In the genomic region with DNA sequence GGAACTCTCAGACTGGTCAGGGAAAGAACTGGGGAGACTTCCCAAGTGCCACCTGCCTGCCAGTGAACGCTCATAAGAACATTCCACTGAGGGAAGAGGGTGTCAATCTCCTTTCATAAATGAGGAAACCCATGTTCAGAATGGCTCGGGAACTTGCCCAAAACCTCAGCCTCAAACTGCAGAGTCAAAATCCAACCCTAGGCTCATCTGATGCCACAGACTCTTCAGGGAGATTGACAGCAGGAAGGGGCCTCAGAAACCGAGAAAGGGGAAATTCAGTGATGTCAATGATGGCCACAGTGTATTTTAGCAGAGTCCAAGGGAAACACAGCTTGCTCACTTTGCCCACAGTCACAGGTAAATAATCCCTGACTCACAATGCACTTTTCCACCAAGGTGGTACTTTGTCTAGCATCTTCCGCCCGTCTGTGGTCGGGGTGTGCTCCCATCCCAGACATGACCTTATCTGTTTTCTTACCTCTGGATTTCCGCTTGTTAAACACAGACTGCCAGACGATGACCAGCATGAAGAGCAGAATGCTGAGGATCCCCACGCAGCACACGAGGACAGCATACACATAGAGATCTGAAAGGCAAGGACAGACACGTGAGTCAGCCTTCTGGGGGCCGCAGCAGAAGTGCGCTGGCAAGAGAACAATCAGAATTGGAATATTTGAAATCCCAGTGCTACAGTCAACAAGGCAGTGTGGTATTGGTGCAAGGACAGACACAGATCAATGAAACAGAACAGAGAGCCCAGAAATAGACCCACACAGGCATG, we compare ENCODE assay signal across 12 cellular contexts. TPM values are rescaled to one million over a fixed set of nuclear protein-coding genes. Genes with fewer than 3 reads are reported as not detected.
A peak's percentile ranks its signal among the peaks of the same experiment; 100 is the strongest.
DNase-seq lines count a peak whose midpoint lies in the region; ATAC-seq and FAIRE-seq lines count a peak whose summit lies in the region.
"Had no signal": no experiment of that assay in that cellular context is flagged by ENCODE, and none has a peak within 500 bp of the region (broad histone marks: within the 10 kb centered on the region; RNA-seq: fewer than 3 reads in every experiment).

No MANE protein-coding gene starts in this region.

- H3K9me3 Mint-ChIP-seq in activated T-cell treated with anti-CD3 and anti-CD28 coated beads, Interleukin-2, amount 50 U/mL, for 24 hours = no peaks in the 10 kb centered on the region
- H3K9me3 Mint-ChIP-seq in activated T-helper 1 cell treated with anti-CD3 and anti-CD28 coated beads, Interleukin-12 subunit alpha, Interleukin-12 subunit beta, Interleukin-2, Interleukin-4 antibody, amounts not matched to agents 30 ng/mL and 10 ng/mL and 1 ng/mL, durations not matched to agents 14 hours and 24 hours and 36 hours = peaks cover 4% of the 10 kb centered on the region

- peaks cover 27% of the 10 kb centered on the region for H3K27me3 Mint-ChIP-seq in activated T-cell treated with anti-CD3 and anti-CD28 coated beads, Interleukin-2, amount 50 U/mL, for 24 hours
- H3K27me3 Mint-ChIP-seq in activated T-helper 1 cell treated with anti-CD3 and anti-CD28 coated beads, Interleukin-12 subunit alpha, Interleukin-12 subunit beta, Interleukin-2, Interleukin-4 antibody, amounts not matched to agents 30 ng/mL and 10 ng/mL and 1 ng/mL, durations not matched to agents 14 hours and 24 hours and 36 hours (ENCODE audit: insufficient read depth) = peaks cover 3% of the 10 kb centered on the region

- no peak for FAIRE-seq in HTR-8/SVneo (lab: Jason Lieb, UNC)

- ATAC-seq in HG03196 (IDR thresholded peaks at IDR 0.05; ENCODE audit: unreplicated experiment) (peak; percentile 56), HG03520 (IDR thresholded peaks at IDR 0.05; ENCODE audit: unreplicated experiment) (no peak), HG03139 (IDR thresholded peaks at IDR 0.05; ENCODE audit: unreplicated experiment) (no peak)
- ATAC-seq: left cardiac atrium had no signal

- peak overlapping the region; percentile 0 for H3K27ac Mint-ChIP-seq in activated T-cell treated with anti-CD3 and anti-CD28 coated beads, Interleukin-2, amount 50 U/mL, for 24 hours
- peak overlapping the region; percentile 37 for H3K27ac Mint-ChIP-seq in activated T-helper 1 cell treated with anti-CD3 and anti-CD28 coated beads, Interleukin-12 subunit alpha, Interleukin-12 subunit beta, Interleukin-2, Interleukin-4 antibody, amounts not matched to agents 30 ng/mL and 10 ng/mL and 1 ng/mL, durations not matched to agents 14 hours and 24 hours and 36 hours

- peaks cover 29% of the 10 kb centered on the region for H3K4me1 Mint-ChIP-seq in activated T-cell treated with anti-CD3 and anti-CD28 coated beads, Interleukin-2, amount 50 U/mL, for 24 hours (ENCODE audit: low read depth)
- H3K4me1 Mint-ChIP-seq in activated T-helper 1 cell treated with anti-CD3 and anti-CD28 coated beads, Interleukin-12 subunit alpha, Interleukin-12 subunit beta, Interleukin-2, Interleukin-4 antibody, amounts not matched to agents 30 ng/mL and 10 ng/mL and 1 ng/mL, durations not matched to agents 14 hours and 24 hours and 36 hours (ENCODE audit: low read depth) = peaks cover 30% of the 10 kb centered on the region

- no peaks in the 10 kb centered on the region for H3K36me3 Mint-ChIP-seq in activated T-cell treated with anti-CD3 and anti-CD28 coated beads, Interleukin-2, amount 50 U/mL, for 24 hours (ENCODE audit: low read depth)
- no peaks in the 10 kb centered on the region for H3K36me3 Mint-ChIP-seq in activated T-helper 1 cell treated with anti-CD3 and anti-CD28 coated beads, Interleukin-12 subunit alpha, Interleukin-12 subunit beta, Interleukin-2, Interleukin-4 antibody, amounts not matched to agents 30 ng/mL and 10 ng/mL and 1 ng/mL, durations not matched to agents 14 hours and 24 hours and 36 hours (ENCODE audit: low read depth)

- DNase-seq in activated T-cell treated with anti-CD3 and anti-CD28 coated beads, Interleukin-2, amount 50 U/mL, for 24 hours = no peak
- DNase-seq in activated T-cell treated with anti-CD3 and anti-CD28 coated beads, Interleukin-2, amount 50 U/mL, for 1 hour = no peak
- no peak for DNase-seq in activated T-helper 1 cell treated with anti-CD3 and anti-CD28 coated beads, Interleukin-12 subunit alpha, Interleukin-12 subunit beta, Interleukin-2, Interleukin-4 antibody, amounts not matched to agents 30 ng/mL and 10 ng/mL and 1 ng/mL, durations not matched to agents 14 hours and 24 hours and 36 hours (ENCODE audit: low spot score)
- DNase-seq in superior temporal gyrus (ENCODE audit: extremely low spot score) (peak; percentile 18), HTR-8/SVneo (ENCODE audit: insufficient read length, low spot score) (no peak)
- DNase-seq: left cardiac atrium had no signal

- intact Hi-C loops in activated T-helper 1 cell treated with anti-CD3 and anti-CD28 coated beads, Interleukin-12 subunit alpha, Interleukin-12 subunit beta, Interleukin-2, Interleukin-4 antibody, amounts not matched to agents 30 ng/mL and 10 ng/mL and 1 ng/mL, durations not matched to agents 14 hours and 24 hours and 36 hours (cut with micrococcal nuclease) = loop anchor here (1.0 to 5.0 kb wide), 2 partner anchors 100 to 275 kb away; no protein-coding TSS in a partner anchor

- no peak overlapping the region for H3K4me3 Mint-ChIP-seq in activated T-cell treated with anti-CD3 and anti-CD28 coated beads, Interleukin-2, amount 50 U/mL, for 24 hours
- H3K4me3 Mint-ChIP-seq in activated T-helper 1 cell treated with anti-CD3 and anti-CD28 coated beads, Interleukin-12 subunit alpha, Interleukin-12 subunit beta, Interleukin-2, Interleukin-4 antibody, amounts not matched to agents 30 ng/mL and 10 ng/mL and 1 ng/mL, durations not matched to agents 14 hours and 24 hours and 36 hours = no peak overlapping the region

RNA-seq across cellular contexts. Expression of a gene that starts 38.4 kb away (rescaled TPM):
- total RNA-seq in activated T-helper 1 cell treated with anti-CD3 and anti-CD28 coated beads, Interleukin-12 subunit alpha, Interleukin-12 subunit beta, Interleukin-2, Interleukin-4 antibody, amounts not matched to agents 30 ng/mL and 10 ng/mL and 1 ng/mL, durations not matched to agents 14 hours and 24 hours and 36 hours = 0.20 and 0.23 TPM in 2 replicates

RNA-seq across cellular contexts. Expression of a gene that starts 56.9 kb away (rescaled TPM):
- total RNA-seq in activated T-helper 1 cell treated with anti-CD3 and anti-CD28 coated beads, Interleukin-12 subunit alpha, Interleukin-12 subunit beta, Interleukin-2, Interleukin-4 antibody, amounts not matched to agents 30 ng/mL and 10 ng/mL and 1 ng/mL, durations not matched to agents 14 hours and 24 hours and 36 hours = not detected in 2 replicates
- total RNA-seq: esophagus muscularis mucosa; left cardiac atrium; T-helper 1 cell treated with Interleukin-12 subunit alpha and Interleukin-12 subunit beta and Interleukin-4 antibody, amounts not matched to agents 30 ng/mL and 1 ng/mL, for 36 hours; thoracic aorta had no signal
